17 cellular contexts compared by ENCODE assay signal in genomic region chr3:52636673-52637072, GRCh38. TPM values are rescaled to one million over a fixed set of nuclear protein-coding genes. Genes with fewer than 3 reads are reported as not detected.
A peak's percentile ranks its signal among the peaks of the same experiment; 100 is the strongest.
DNase-seq lines count a peak whose midpoint lies in the region; ATAC-seq and TF ChIP-seq lines count a peak whose summit lies in the region.
"Had no signal": no experiment of that assay in that cellular context is flagged by ENCODE, and none has a peak within 500 bp of the region (broad histone marks: within the 10 kb centered on the region; RNA-seq: fewer than 3 reads in every experiment).

No MANE protein-coding gene starts in this region.

- WGBS in GM23248 (ENCODE audit: low coverage in 1 of 2, low lambda C conversion rate in 2 of 2, missing lambda C conversion rate in 2 of 2), 2 experiments, result 21 to 28% methylated on average over 4 of the region's 4 CpGs

- no peaks in the 10 kb centered on the region for H4K20me1 ChIP-seq in GM23248 (ENCODE audit: insufficient read depth)

- peak; percentile 67 for DNase-seq in A673 (ENCODE audit: low spot score)
- DNase-seq in GM23248, result peak; percentile 77
- peak; percentile 70 to 91 for DNase-seq in NCI-H524 (lab: John Stamatoyannopoulos, UW)
- DNase-seq in dedifferentiated amniotic fluid mesenchymal stem cell (ENCODE audit: extremely low spot score), result no peak
- no peak for DNase-seq in NCI-H446 treated with DMSO at 0.1 percent for 48 hours (lab: John Stamatoyannopoulos, UW)
- DNase-seq in GM13977 (ENCODE audit: low spot score), result no peak
- no peak for DNase-seq in NCI-H1694 treated with DMSO at 0.1 percent for 48 hours (lab: John Stamatoyannopoulos, UW)
- DNase-seq: activated T-cell treated with anti-CD3 and anti-CD28 coated beads, Interleukin-2, amount 50 U/mL, for 24 hours; amygdala; DMS79; dorsolateral prefrontal cortex; islet precursor cell; stimulated activated CD4-positive, alpha-beta T cell treated with anti-CD3 and anti-CD28 coated beads, Interleukin-4, amount 100 ng/mL, for 4 hours; stimulated activated naive CD4-positive, alpha-beta T cell; SW 1271; uterus had no signal

- H3K27me3 ChIP-seq in A673 (replicated peaks; ENCODE audit: insufficient read depth, low read depth, low read length, poor library complexity) (no peaks in the 10 kb centered on the region), GM23248 (replicated peaks; ENCODE audit: insufficient read depth) (no peaks in the 10 kb centered on the region)
- H3K27me3 ChIP-seq: dorsolateral prefrontal cortex, uterus had no signal

- no peaks in the 10 kb centered on the region for H3K9me2 ChIP-seq in GM23248 (ENCODE audit: insufficient read depth)

- no peaks in the 10 kb centered on the region for H3K4me1 ChIP-seq in A673 (ENCODE audit: insufficient read depth, low read length, poor library complexity, severe bottlenecking)
- H3K4me1 ChIP-seq in GM23248 (ENCODE audit: insufficient read depth), result no peaks in the 10 kb centered on the region; the same call in 1 of the 2 replicates
- H3K4me1 ChIP-seq: uterus had no signal

- no peak overlapping the region for H2AFZ ChIP-seq in GM23248

- in situ Hi-C loops in GM23248 (cut with MboI) (no loop called here), GM13977 (cut with MboI; ENCODE audit: low pct_unique_long_range_greater_than_20kb, low sequenced_read_pairs, unreplicated experiment) (no loop called here)

- CTCF ChIA-PET in A673 (lab: Charles Lee), result no interaction called here

- TF ChIP-seq CTCF in A673 (conservative IDR thresholded peaks at IDR 0.05; ENCODE audit: low read depth, low read length) (no peak), GM13977 (IDR thresholded peaks at IDR 0.05; ENCODE audit: extremely low read depth, insufficient read depth, missing control alignments) (no peak)

- H3K9me3 ChIP-seq in A673 (ENCODE audit: low read depth, low read length, poor library complexity, severe bottlenecking) (no peaks in the 10 kb centered on the region), GM23248 (ENCODE audit: low read depth) (no peaks in the 10 kb centered on the region)
- H3K9me3 ChIP-seq: uterus had no signal

- H3K9ac ChIP-seq in GM23248, result no peak overlapping the region

- no peak overlapping the region for H3K4me2 ChIP-seq in GM23248 (ENCODE audit: unreplicated experiment)

- POLR2A ChIA-PET in A673 (lab: Charles Lee; ENCODE audit: low non-redundant PET), result no interaction called here

- 0 out of 2 replicates have a peak, but pooled peaks cover 8% of the 10 kb centered on the region for H3K79me2 ChIP-seq in GM23248 (ENCODE audit: insufficient read depth)

- no peak overlapping the region for H3K4me3 ChIP-seq in A673 (ENCODE audit: low read depth, low read length, poor library complexity, severe bottlenecking)
- no peak overlapping the region for H3K4me3 ChIP-seq in GM23248
- H3K4me3 ChIP-seq: dorsolateral prefrontal cortex, uterus had no signal

- H3K36me3 ChIP-seq in A673 (ENCODE audit: insufficient read depth, low read length, poor library complexity, severe bottlenecking) (peaks cover 8% of the 10 kb centered on the region), GM23248 (ENCODE audit: low read depth) (peaks cover 39% of the 10 kb centered on the region)

- no TSS peak for BruUV-seq in A673 (replicated peaks; lab: Mats Ljungman, UMichigan)

- H3F3A ChIP-seq in GM23248 (ENCODE audit: insufficient read depth), result peaks cover 16% of the 10 kb centered on the region

- intact Hi-C loops in A673 (cut with micrococcal nuclease; ENCODE audit: unreplicated experiment), result loop anchor here (1.0 kb wide), 1 partner anchor 11 kb away; no protein-coding TSS in a partner anchor

- ATAC-seq in esophagus mucosa, result peak; percentile 95

- H3K27ac ChIP-seq in A673 (ENCODE audit: low read depth, low read length, poor library complexity, severe bottlenecking), result no peak overlapping the region
- peak overlapping the region; percentile 36 for H3K27ac ChIP-seq in GM23248
- H3K27ac ChIP-seq: dorsolateral prefrontal cortex, uterus had no signal

RNA-seq across cellular contexts. Expression of gene PBRM1, which starts 49.0 kb away (rescaled TPM):
- 57.1 and 65.0 TPM in 2 replicates for total RNA-seq in A673 (2021)
- 30.1 and 42.6 TPM in 2 replicates for total RNA-seq in GM23248 (2014; rRNA removed; shearing (Covaris generic))
- 53.5 and 60.3 TPM in 2 replicates for polyA plus RNA-seq in GM23248 (2016; fragmentation: Nextera tagmentation; extraction: Ambion mirVana)
- total RNA-seq in esophagus mucosa, result 41.6 TPM

RNA-seq across cellular contexts. Expression of gene GNL3, which starts 49.2 kb away (rescaled TPM):
- total RNA-seq in A673 (2021) (94.0 and 110 TPM in 2 replicates), esophagus mucosa (76.4 TPM)
- total RNA-seq in GM23248 (2014; rRNA removed; shearing (Covaris generic)), result 90.2 and 98.8 TPM in 2 replicates
- polyA plus RNA-seq in GM23248 (2016; fragmentation: Nextera tagmentation; extraction: Ambion mirVana), result 95.3 and 108 TPM in 2 replicates

Comparison
In these comparisons a context has a peak if more than half of its experiments do, and no peak if none do; other contexts are left out.
1. DNase-seq: peak in A673 (single experiment), GM23248 (single experiment) and NCI-H524 (2 of 2); none in dedifferentiated amniotic fluid mesenchymal stem cell (single experiment), NCI-H446 treated with DMSO at 0.1 percent for 48 hours (single experiment), GM13977 (single experiment) and NCI-H1694 treated with DMSO at 0.1 percent for 48 hours (single experiment).